In the genomic region with DNA sequence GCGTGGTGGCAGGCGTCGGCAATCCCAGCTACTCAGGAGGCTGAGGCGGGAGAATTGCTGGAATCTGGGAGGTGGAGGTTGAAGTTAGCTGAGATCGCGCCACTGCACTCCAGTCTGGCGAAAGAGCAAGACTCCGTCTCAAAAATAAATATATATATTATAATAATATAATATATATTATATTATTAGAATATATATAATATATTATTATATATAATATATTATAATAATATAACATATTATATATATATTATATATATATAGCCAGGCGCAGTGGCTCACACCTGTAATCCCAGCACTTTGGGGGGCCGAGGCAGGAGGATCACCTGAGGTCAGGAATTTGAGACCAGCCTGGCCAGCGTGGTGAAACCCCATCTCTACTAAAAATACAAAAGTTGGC, we compare ENCODE assay signal across 4 cellular contexts. TPM values are rescaled to one million over a fixed set of nuclear protein-coding genes. Genes with fewer than 3 reads are reported as not detected.
"Had no signal": no experiment of that assay in that cellular context is flagged by ENCODE, and none has a peak within 500 bp of the region (broad histone marks: within the 10 kb centered on the region; RNA-seq: fewer than 3 reads in every experiment).

No MANE protein-coding gene starts in this region.

RNA-seq across cellular contexts. Expression of a gene that starts 9.7 kb away (rescaled TPM):
- total RNA-seq: LHCN-M2, M059J, MCF 10A, NCI-H460 had no signal
